Comparison of ENCODE assay signal across 8 cellular contexts in genomic region chr3:5187152-5187919, GRCh38. TPM values are rescaled to one million over a fixed set of nuclear protein-coding genes. Genes with fewer than 3 reads are reported as not detected.
A peak's percentile ranks its signal among the peaks of the same experiment; 100 is the strongest.
DNase-seq lines count a peak whose midpoint lies in the region; ATAC-seq and TF ChIP-seq lines count a peak whose summit lies in the region.

Gene EDEM1 (plus strand): TSS chr3:5187707. CDS start chr3:5187806, 99 bp downstream.

- no peaks in the 10 kb centered on the region for H3K27me3 ChIP-seq in CD4-positive, alpha-beta T cell (ENCODE audit: control insufficient read depth, insufficient read depth, low read length)

- peak within 1 kb of the TSS; percentile 94 for H3K27ac ChIP-seq in CD4-positive, alpha-beta T cell (ENCODE audit: low read depth, low read length)

- TF ChIP-seq CTCF in CD4-positive, alpha-beta T cell (IDR thresholded peaks at IDR 0.05): no peak

- intact Hi-C loops in CD4-positive, alpha-beta T cell (cut with DNase I, micrococcal nuclease): loop anchor here (1.0 to 5.0 kb wide), 5 partner anchors 10 to 885 kb away; partner anchors contain the start of genes ARL8B (in 1 of the 2), ITPR1 (in 1 of the 2) and SETMAR (in 1 of the 2)

- H3K27me3 Mint-ChIP-seq in CD4-positive, alpha-beta T cell: no peaks in the 10 kb centered on the region

- DNase-seq in CD4-positive, alpha-beta T cell: peak; percentile 77 to 98 (median 93)
- peak; percentile 98 for DNase-seq in NK-92 treated with Interleukin-12 subunit alpha and Interleukin-12 subunit beta, amount 100 ng/mL, for 24 hours (lab: John Stamatoyannopoulos, UW)
- peak; percentile 99 for DNase-seq in activated CD8-positive, alpha-beta memory T cell treated with anti-CD3 and anti-CD28 coated beads for 24 hours
- peak; percentile 90 for DNase-seq in effector CD8-positive, alpha-beta T cell (lab: John Stamatoyannopoulos, UW)
- DNase-seq in lung microvascular endothelial cell (ENCODE audit: low read depth in 2 of 2): peak; percentile 97 to 98
- peak; percentile 87 to 95 (median 92) for DNase-seq in stimulated activated CD4-positive, alpha-beta T cell treated with anti-CD3 and anti-CD28 coated beads, TNF-alpha, amount 100 ng/mL, for 4 hours (ENCODE audit: low read depth in 3 of 3)

- H3K4me1 Mint-ChIP-seq in CD4-positive, alpha-beta T cell (ENCODE audit: low read depth): peaks cover 39% of the 10 kb centered on the region

- POLR2A ChIA-PET in CD4-positive, alpha-beta T cell (lab: Charles Lee): interaction anchor here (0.5 to 6.0 kb wide), 12 partner anchors 9 to 694 kb away, joined by 3 to 185 read pairs (median 4); partner anchors contain the start of genes ARL8B and ITPR1

- peak; percentile 76 for ATAC-seq in CD4-positive, alpha-beta T cell (ENCODE audit: poor library complexity)
- ATAC-seq in GM19397 (IDR thresholded peaks at IDR 0.05; ENCODE audit: unreplicated experiment) (peak; percentile 82), HG03565 (IDR thresholded peaks at IDR 0.05; ENCODE audit: unreplicated experiment) (peak; percentile 71)

- CTCF ChIA-PET in CD4-positive, alpha-beta T cell (lab: Charles Lee): interaction anchor here (1.3 to 2.8 kb wide), 4 partner anchors 11 to 65 kb away, joined by 3 to 12 read pairs (median 5); no protein-coding TSS in a partner anchor

- no peaks in the 10 kb centered on the region for H3K9me3 Mint-ChIP-seq in CD4-positive, alpha-beta T cell

- no peaks in the 10 kb centered on the region for H3K9me3 ChIP-seq in CD4-positive, alpha-beta T cell (ENCODE audit: control insufficient read depth, low read length)

- H3K27ac Mint-ChIP-seq in CD4-positive, alpha-beta T cell: peak within 1 kb of the TSS; percentile 98

- peaks cover 38% of the 10 kb centered on the region for H3K36me3 Mint-ChIP-seq in CD4-positive, alpha-beta T cell (ENCODE audit: low read depth)

- peak within 1 kb of the TSS; percentile 98 for H3K4me3 Mint-ChIP-seq in CD4-positive, alpha-beta T cell

RNA-seq across cellular contexts. Expression of gene EDEM1, which starts in this region (rescaled TPM):
- total RNA-seq in CD4-positive, alpha-beta T cell: 100 to 1,000 TPM; 106 to 114 TPM
- 15.3 and 15.7 TPM in 2 replicates for total RNA-seq in lung microvascular endothelial cell

Comparison
In these comparisons a context has a peak if more than half of its experiments do, and no peak if none do; other contexts are left out.
1. Peak in every context shown above with its lines: DNase-seq, ATAC-seq and H3K27ac ChIP-seq.